In genomic region chr11:121807051-121807450, GRCh38 we compare ENCODE assay signal across 24 cellular contexts.
"Had no signal": no experiment of that assay in that cellular context is flagged by ENCODE, and none has a peak within 500 bp of the region (broad histone marks: within the 10 kb centered on the region; RNA-seq: fewer than 3 reads in every experiment).

No MANE protein-coding gene starts in this region.

- H2AFZ ChIP-seq: neural progenitor cell, parathyroid adenoma had no signal

- H3K27ac ChIP-seq: neural progenitor cell, ovary, parathyroid adenoma, psoas muscle, right lobe of liver, sigmoid colon, stomach, thoracic aorta, thyroid gland, tibial nerve, upper lobe of left lung, vagina had no signal

- H3K79me2 ChIP-seq: parathyroid adenoma had no signal

- H3K4me1 ChIP-seq: parathyroid adenoma, psoas muscle, right lobe of liver, thyroid gland, upper lobe of left lung, vagina had no signal

- H3K9ac ChIP-seq: neural progenitor cell, parathyroid adenoma had no signal

- H3K36me3 ChIP-seq: neural progenitor cell, ovary, right lobe of liver, sigmoid colon, stomach, thoracic aorta, thyroid gland, tibial nerve, upper lobe of left lung, vagina had no signal

- DNase-seq: occipital lobe; ovary; posterior cingulate gyrus; psoas muscle; right cardiac atrium; right lobe of liver; sigmoid colon; small intestine; stimulated activated CD4-positive, alpha-beta T cell treated with anti-CD3 and anti-CD28 coated beads, Interleukin-15, amount 100 ng/mL, for 24 hours; stimulated activated CD4-positive, alpha-beta T cell treated with anti-CD3 and anti-CD28 coated beads, Interleukin-2, amount 100 ng/mL, for 24 hours; stimulated activated CD4-positive, alpha-beta T cell treated with anti-CD3 and anti-CD28 coated beads, Interleukin-2, amount 100 ng/mL, for 48 hours; stimulated activated CD4-positive, alpha-beta T cell treated with anti-CD3 and anti-CD28 coated beads, Interleukin-4, amount 100 ng/mL, for 24 hours; stimulated activated naive B cell treated with anti-CD40 and anti-IgM and Interleukin-4, amounts not matched to agents 10 μg/mL and 1 μg/mL and 100 μg/mL, for 72 hours; stimulated activated naive CD4-positive, alpha-beta T cell treated with Interleukin-2 at 50 U/mL for 16 hours; stomach; thyroid gland; trophoblast cell; upper lobe of left lung had no signal

- H3K9me3 ChIP-seq: ovary, psoas muscle, sigmoid colon, thoracic aorta, thyroid gland, vagina had no signal

- H3K27me3 ChIP-seq: neural progenitor cell, ovary, right lobe of liver, sigmoid colon, stomach, thyroid gland, tibial nerve, upper lobe of left lung, vagina had no signal

- H3K4me2 ChIP-seq: neural progenitor cell had no signal

- H3K4me3 ChIP-seq: neural progenitor cell, ovary, psoas muscle, right lobe of liver, sigmoid colon, stomach, thoracic aorta, thyroid gland, tibial nerve, upper lobe of left lung, vagina had no signal

- ATAC-seq: psoas muscle; right cardiac atrium; right lobe of liver; stimulated activated effector memory CD8-positive, alpha-beta T cell treated with anti-CD3 and anti-CD28 coated beads, Interleukin-12 subunit alpha, Interleukin-12 subunit beta, amount 100 ng/mL, for 72 hours; stimulated activated naive B cell treated with anti-CD40 and anti-IgM and Interleukin-4, amounts not matched to agents 10 μg/mL and 1 μg/mL and 100 μg/mL, for 72 hours had no signal
